Comparison of ENCODE assay signal across 9 cellular contexts in genomic region chr1:116817582-116818064, GRCh38.
DNase-seq lines count a peak whose midpoint lies in the region; ATAC-seq and TF ChIP-seq lines count a peak whose summit lies in the region.
"Had no signal": no experiment of that assay in that cellular context is flagged by ENCODE, and none has a peak within 500 bp of the region (broad histone marks: within the 10 kb centered on the region; RNA-seq: fewer than 3 reads in every experiment).

No MANE protein-coding gene starts in this region.

- H3K4me3 ChIP-seq in HL-60 (replicated peaks; ENCODE audit: insufficient read depth, low read length) (no peak overlapping the region), SK-N-MC (no peak overlapping the region)

- peaks cover 66% of the 10 kb centered on the region for H3K4me1 Mint-ChIP-seq in activated naive CD4-positive, alpha-beta T cell treated with anti-CD3 and anti-CD28 coated beads for 36 hours (ENCODE audit: low read depth)

- no peak overlapping the region for H3K9ac ChIP-seq in SK-N-MC (ENCODE audit: insufficient read length)

- no peak overlapping the region for H3K4me3 Mint-ChIP-seq in activated naive CD4-positive, alpha-beta T cell treated with anti-CD3 and anti-CD28 coated beads for 36 hours
- H3K4me3 Mint-ChIP-seq: brain had no signal

- ATAC-seq in HG03025 (IDR thresholded peaks at IDR 0.05; ENCODE audit: low FRiP score, unreplicated experiment): no peak

- H3K27ac Mint-ChIP-seq in activated naive CD4-positive, alpha-beta T cell treated with anti-CD3 and anti-CD28 coated beads for 36 hours: peak overlapping the region; percentile 98

- intact Hi-C loops in activated naive CD4-positive, alpha-beta T cell treated with anti-CD3 and anti-CD28 coated beads for 36 hours (cut with micrococcal nuclease): loop anchor here (1.0 to 5.0 kb wide), 4 partner anchors 80 to 243 kb away; partner anchors contain the start of gene IGSF3

- H3K27me3 Mint-ChIP-seq in activated naive CD4-positive, alpha-beta T cell treated with anti-CD3 and anti-CD28 coated beads for 36 hours (ENCODE audit: low read depth): no peaks in the 10 kb centered on the region
- H3K27me3 Mint-ChIP-seq: brain had no signal

- H3K27me3 ChIP-seq in HL-60 (ENCODE audit: insufficient read depth, poor library complexity, severe bottlenecking): no peaks in the 10 kb centered on the region

- no peaks in the 10 kb centered on the region for H3K9me3 ChIP-seq in SK-N-MC (ENCODE audit: low read depth, low read length)

- CTCF ChIA-PET in activated naive CD4-positive, alpha-beta T cell treated with anti-CD3 and anti-CD28 coated beads for 36 hours (lab: Charles Lee): interaction anchor here (0.5 to 6.3 kb wide), 19 partner anchors 9 to 239 kb away, joined by 3 to 72 read pairs (median 5); partner anchors contain the start of gene CD2

- H3K27ac ChIP-seq in HL-60 (replicated peaks) (no peak overlapping the region), SK-N-MC (no peak overlapping the region)

- peak; percentile 62 for TF ChIP-seq CTCF in HL-60 (IDR thresholded peaks at IDR 0.05; ENCODE audit: insufficient read depth, low read length)

- DNase-seq in DMS53 (lab: John Stamatoyannopoulos, UW): peak; percentile 52
- peak; percentile 63 to 64 for DNase-seq in HL-60 (ENCODE audit: low read depth in 1 of 2, low spot score in 1 of 2)
- DNase-seq in SK-N-MC (ENCODE audit: low read depth, low spot score): peak; percentile 16
- DNase-seq in activated naive CD4-positive, alpha-beta T cell treated with anti-CD3 and anti-CD28 coated beads for 36 hours: peak; percentile 91
- peak; percentile 84 for DNase-seq in iPS-NIHi7 (ENCODE audit: extremely low spot score)
- peak; percentile 55 to 70 for DNase-seq in stimulated activated CD8-positive, alpha-beta memory T cell treated with anti-CD3 and anti-CD28 coated beads, Interleukin-15, amount 100 ng/mL, for 4 hours (ENCODE audit: low read depth in 2 of 2)
- no peak for DNase-seq in midbrain (lab: John Stamatoyannopoulos, UW)

- no peaks in the 10 kb centered on the region for H3K36me3 ChIP-seq in SK-N-MC (ENCODE audit: insufficient read depth, low read length)

- peaks cover 14% of the 10 kb centered on the region for H3K9me3 Mint-ChIP-seq in activated naive CD4-positive, alpha-beta T cell treated with anti-CD3 and anti-CD28 coated beads for 36 hours

- H3K36me3 Mint-ChIP-seq in activated naive CD4-positive, alpha-beta T cell treated with anti-CD3 and anti-CD28 coated beads for 36 hours (ENCODE audit: low read depth): peaks cover 16% of the 10 kb centered on the region
- H3K36me3 Mint-ChIP-seq: brain had no signal
